1 cellular context compared by ENCODE assay signal in genomic region chr18:42339324-42339723, GRCh38.
TF ChIP-seq lines count a peak whose summit lies in the region.

No MANE protein-coding gene starts in this region.

TF ChIP-seq in GM23338, 12 proteins besides CTCF, POLR2A, EP300 and RAD21 (continued from another document):
- TF ChIP-seq ZNF462 (CRISPR knock-in tag; IDR thresholded peaks at IDR 0.05), result no peak
- TF ChIP-seq EZH2phosphoT487 (IDR thresholded peaks at IDR 0.05; ENCODE audit: unreplicated experiment), result no peak
- no peak for TF ChIP-seq EZH2 (IDR thresholded peaks at IDR 0.05; ENCODE audit: low read depth, unreplicated experiment)
- no peak for TF ChIP-seq JUNB (IDR thresholded peaks at IDR 0.05; ENCODE audit: unreplicated experiment)
- TF ChIP-seq POLR2AphosphoS5 (IDR thresholded peaks at IDR 0.05; ENCODE audit: low read depth), result no peak
- TF ChIP-seq ZNF331 (CRISPR knock-in tag; IDR thresholded peaks at IDR 0.05; ENCODE audit: low read depth), result no peak
- no peak for TF ChIP-seq REST (IDR thresholded peaks at IDR 0.05; ENCODE audit: unreplicated experiment)
- no peak for TF ChIP-seq NANOG (IDR thresholded peaks at IDR 0.05; ENCODE audit: borderline replicate concordance)
